ENCODE assay signal across 9 cellular contexts in genomic region chr11:130403301-130403804, GRCh38. TPM values are rescaled to one million over a fixed set of nuclear protein-coding genes. Genes with fewer than 3 reads are reported as not detected.
DNase-seq lines count a peak whose midpoint lies in the region; ATAC-seq, FAIRE-seq and TF ChIP-seq lines count a peak whose summit lies in the region.
"Had no signal": no experiment of that assay in that cellular context is flagged by ENCODE, and none has a peak within 500 bp of the region (broad histone marks: within the 10 kb centered on the region; RNA-seq: fewer than 3 reads in every experiment).

No MANE protein-coding gene starts in this region.

- peak overlapping the region; percentile 93 for H2BK20ac ChIP-seq in IMR-90 (ENCODE audit: low read depth, low read length)

- no peaks in the 10 kb centered on the region for H3K79me2 ChIP-seq in MM.1S (ENCODE audit: low read length)
- H3K79me2 ChIP-seq in HepG2 (ENCODE audit: insufficient read depth, low read length) = no peaks in the 10 kb centered on the region

- H4K5ac ChIP-seq in IMR-90 (ENCODE audit: low read depth, low read length) = peak overlapping the region; percentile 36

- TF ChIP-seq EP300 in suprapubic skin (IDR thresholded peaks at IDR 0.05) = peak; percentile 25
- TF ChIP-seq EP300 in HepG2 (IDR thresholded peaks at IDR 0.05; ENCODE audit: low read depth in 2 of 2, low read length in 2 of 2) = no peak
- no peak for TF ChIP-seq EP300 in HepG2 (CRISPR knock-in tag; IDR thresholded peaks at IDR 0.05; ENCODE audit: borderline replicate concordance)

- peak overlapping the region; percentile 82 for H3K56ac ChIP-seq in IMR-90 (ENCODE audit: extremely low read depth, insufficient read depth, low read length)

- peak overlapping the region; percentile 80 for H3K18ac ChIP-seq in IMR-90 (ENCODE audit: low read depth, low read length)

- no peak for FAIRE-seq in HepG2 (lab: Jason Lieb, UNC)

- H3K36me3 ChIP-seq in IMR-90 (ENCODE audit: control insufficient read depth, insufficient read depth, low read length) (peaks cover 2% of the 10 kb centered on the region; the same call in 1 of the 2 replicates), suprapubic skin (no peaks in the 10 kb centered on the region), MM.1S (replicated peaks; ENCODE audit: insufficient read depth, low read length) (no peaks in the 10 kb centered on the region), HepG2 (replicated peaks in 1 of 2; ENCODE audit: control insufficient read depth in 1 of 2, insufficient read depth in 2 of 2, low read length in 2 of 2) (no peaks in the 10 kb centered on the region)

- ATAC-seq in IMR-90 (ENCODE audit: low read depth) (peak; percentile 89), HG02678 (IDR thresholded peaks at IDR 0.05; ENCODE audit: unreplicated experiment) (no peak), HepG2 (no peak)

- H4K20me1 ChIP-seq in IMR-90 (ENCODE audit: insufficient read depth, low read length) (peaks cover 5% of the 10 kb centered on the region; the same call in 1 of the 2 replicates), MM.1S (ENCODE audit: insufficient read depth, low read length) (no peaks in the 10 kb centered on the region), HepG2 (ENCODE audit: insufficient read depth, low read length) (no peaks in the 10 kb centered on the region)

- intact Hi-C loops in IMR-90 (cut with micrococcal nuclease) = loop anchor here (1.0 kb wide), 1 partner anchor 13 kb away; no protein-coding TSS in a partner anchor
- intact Hi-C loops in HepG2 (cut with micrococcal nuclease; ENCODE audit: unreplicated experiment) = no loop called here

- in situ Hi-C loops in IMR-90 (cut with MboI; ENCODE audit: low sequenced_read_pairs) = loop anchor here (25.0 kb wide), 2 partner anchors 1484 to 1659 kb away; no protein-coding TSS in a partner anchor
- in situ Hi-C loops in HepG2 (cut with HindIII; ENCODE audit: extremely low pct_ligation_motif_present, low pct_unique_long_range_greater_than_20kb) = no loop called here

- H2AFZ ChIP-seq in IMR-90 (replicated peaks; ENCODE audit: low read length, poor library complexity) (peak overlapping the region; percentile 92), MM.1S (ENCODE audit: low read length) (no peak overlapping the region), HepG2 (ENCODE audit: low read length) (no peak overlapping the region)

- H3K14ac ChIP-seq in IMR-90 (replicated peaks; ENCODE audit: low read depth, low read length) = peak overlapping the region; percentile 75; the same call in 1 of the 2 replicates

- dilution Hi-C loops in IMR-90 (cut with HindIII; ENCODE audit: low sequenced_read_pairs, unreplicated experiment) = no loop called here

- TF ChIP-seq CTCF in IMR-90 (conservative IDR thresholded peaks at IDR 0.05; ENCODE audit: low read depth, low read length) = no peak
- TF ChIP-seq CTCF in suprapubic skin (IDR thresholded peaks at IDR 0.05) = no peak
- no peak for TF ChIP-seq CTCF in MM.1S (IDR thresholded peaks at IDR 0.05; ENCODE audit: low read length)
- no peak for TF ChIP-seq CTCF in HepG2 (CRISPR knock-in tag; IDR thresholded peaks at IDR 0.05)

- no peaks in the 10 kb centered on the region for H3K27me3 ChIP-seq in IMR-90 (ENCODE audit: control insufficient read depth, insufficient read depth, low read length)
- H3K27me3 ChIP-seq in layer of hippocampus (ENCODE audit: control insufficient read depth, insufficient read depth, low read length) = no peaks in the 10 kb centered on the region
- H3K27me3 ChIP-seq in suprapubic skin = no peaks in the 10 kb centered on the region
- H3K27me3 ChIP-seq in MM.1S (replicated peaks; ENCODE audit: insufficient read depth, low read length) = no peaks in the 10 kb centered on the region
- H3K27me3 ChIP-seq in HepG2 (ENCODE audit: control insufficient read depth in 1 of 2, insufficient read depth in 2 of 2, low read length in 2 of 2) = peaks cover 6 to 47% of the 10 kb centered on the region in 2 experiments; a peak in 4 of 5 replicates

- TF ChIP-seq RAD21 in IMR-90 (IDR thresholded peaks at IDR 0.05; ENCODE audit: low read length) (no peak), HepG2 (CRISPR knock-in tag; IDR thresholded peaks at IDR 0.05) (no peak)

- TF ChIP-seq POLR2A in IMR-90 (IDR thresholded peaks at IDR 0.05; ENCODE audit: low read depth, low read length) (no peak), suprapubic skin (IDR thresholded peaks at IDR 0.05) (no peak), HepG2 (IDR thresholded peaks at IDR 0.05; ENCODE audit: insufficient read depth in 1 of 2, low read depth in 2 of 2, low read length in 2 of 2) (no peak)

- peak overlapping the region; percentile 95 for H2AK5ac ChIP-seq in IMR-90 (ENCODE audit: low read depth, low read length)

- CTCF ChIA-PET in IMR-90 (lab: Yijun Ruan, JAX) (interaction anchor here (1.5 kb wide), 1 partner anchor 13 kb away, joined by 3 read pairs; no protein-coding TSS in a partner anchor), HepG2 (lab: Yijun Ruan, JAX; ENCODE audit: low intra/inter-chr PET ratio, low total read pairs) (no interaction called here)

- peak overlapping the region; percentile 56 to 72; a peak in 3 of 4 replicates for H4K8ac ChIP-seq in IMR-90 (ENCODE audit: low read depth in 2 of 2, low read length in 2 of 2)

- H3K4me1 ChIP-seq in IMR-90 (ENCODE audit: control insufficient read depth, insufficient read depth, low read length) = peaks cover 34% of the 10 kb centered on the region
- peaks cover 19% of the 10 kb centered on the region for H3K4me1 ChIP-seq in suprapubic skin
- no peaks in the 10 kb centered on the region for H3K4me1 ChIP-seq in MM.1S (ENCODE audit: low read length)
- H3K4me1 ChIP-seq in HepG2 (ENCODE audit: insufficient read depth, low read length) = no peaks in the 10 kb centered on the region

- peak overlapping the region; percentile 99 for H2BK5ac ChIP-seq in IMR-90 (ENCODE audit: low read depth, low read length, poor library complexity, severe bottlenecking)

- no peaks in the 10 kb centered on the region for H3K9me2 ChIP-seq in MM.1S (replicated peaks; ENCODE audit: insufficient read depth, low read length)

- H3K4ac ChIP-seq in IMR-90 (ENCODE audit: low read depth, low read length) = peak overlapping the region; percentile 85

- no peaks in the 10 kb centered on the region for H3K9me3 ChIP-seq in IMR-90 (ENCODE audit: control insufficient read depth, insufficient read depth, low read length)
- H3K9me3 ChIP-seq in suprapubic skin = no peaks in the 10 kb centered on the region
- no peaks in the 10 kb centered on the region for H3K9me3 ChIP-seq in MM.1S (replicated peaks; ENCODE audit: insufficient read depth, low read length)
- H3K9me3 ChIP-seq in HepG2 (ENCODE audit: low read length) = no peaks in the 10 kb centered on the region

- peak; percentile 97 for DNase-seq in IMR-90
- DNase-seq in suprapubic skin (ENCODE audit: low spot score in 2 of 2) = no peak
- no peak for DNase-seq in stimulated activated CD4-positive, alpha-beta T cell treated with anti-CD3 and anti-CD28 coated beads, Interleukin-1b, Interleukin-23, amount 100 ng/mL, for 48 hours
- DNase-seq in MM.1S = no peak
- no peak for DNase-seq in HepG2 (ENCODE audit: low spot score)
- DNase-seq: NCI-H1417 treated with DMSO at 0.1 percent for 48 hours had no signal

- H3K4me2 ChIP-seq in IMR-90 (ENCODE audit: low read depth, low read length) (peak overlapping the region; percentile 71), MM.1S (ENCODE audit: low read depth, low read length) (no peak overlapping the region), HepG2 (ENCODE audit: low read depth, low read length) (no peak overlapping the region)

- H3K27ac ChIP-seq in IMR-90 (ENCODE audit: insufficient read depth, low read length) = peak overlapping the region; percentile 96
- peak overlapping the region; percentile 87 for H3K27ac ChIP-seq in cingulate gyrus (ENCODE audit: low read depth, low read length)
- peak overlapping the region; percentile 88 for H3K27ac ChIP-seq in layer of hippocampus (ENCODE audit: low read depth, low read length)
- peak overlapping the region; percentile 1 for H3K27ac ChIP-seq in suprapubic skin
- H3K27ac ChIP-seq in MM.1S (ENCODE audit: low read length) = no peak overlapping the region
- H3K27ac ChIP-seq in HepG2 (ENCODE audit: extremely low read length, insufficient read depth, low read length) = no peak overlapping the region

- H2BK120ac ChIP-seq in IMR-90 (ENCODE audit: low read depth, low read length) = peak overlapping the region; percentile 96

- BruUV-seq in IMR-90 (replicated peaks; lab: Mats Ljungman, UMichigan) (no TSS peak), HepG2 (replicated peaks; lab: Mats Ljungman, UMichigan) (no TSS peak)

- peak overlapping the region; percentile 4; the same call in 1 of the 2 replicates for H3K4me3 ChIP-seq in IMR-90 (ENCODE audit: insufficient read depth, low read depth, low read length)
- no peak overlapping the region for H3K4me3 ChIP-seq in suprapubic skin
- no peak overlapping the region for H3K4me3 ChIP-seq in MM.1S (ENCODE audit: low read length)
- H3K4me3 ChIP-seq in HepG2 (replicated peaks in 1 of 3; ENCODE audit: insufficient read depth in 1 of 3, low read depth in 2 of 3, low read length in 3 of 3) = no peak overlapping the region

- H3K9ac ChIP-seq in IMR-90 (ENCODE audit: low read depth, low read length) = peak overlapping the region; percentile 51
- H3K9ac ChIP-seq in MM.1S (ENCODE audit: low read length) = no peak overlapping the region
- no peak overlapping the region for H3K9ac ChIP-seq in HepG2 (ENCODE audit: insufficient read depth, low read depth, low read length)

- no peaks in the 10 kb centered on the region for H3K79me1 ChIP-seq in IMR-90 (ENCODE audit: low read depth in 1 of 2, low read length in 2 of 2)

- 2% methylated on average over 7 of the region's 11 CpGs; no CpG with 5 or more reads in 1 of the 2 experiments for WGBS in IMR-90 (ENCODE audit: extremely low coverage in 2 of 2, insufficient read length in 1 of 2), 2 experiments
- WGBS in suprapubic skin = 28% methylated on average over 11 of the region's 11 CpGs
- WGBS in HepG2 (ENCODE audit: low lambda C conversion rate) = 40% methylated on average over 9 of the region's 11 CpGs

- POLR2A ChIA-PET in IMR-90 (lab: Charles Lee; ENCODE audit: unreplicated experiment) (interaction anchor here (0.8 to 1.4 kb wide), 2 partner anchors 10 to 13 kb away, joined by 3 read pairs; no protein-coding TSS in a partner anchor), HepG2 (lab: Yijun Ruan, JAX) (no interaction called here)

- H2AK9ac ChIP-seq in IMR-90 (replicated peaks; ENCODE audit: low read depth, low read length, poor library complexity) = peak overlapping the region; percentile 84

- no peaks in the 10 kb centered on the region for H3F3A ChIP-seq in MM.1S (ENCODE audit: insufficient read depth, low read length)

- H3K9me1 ChIP-seq in IMR-90 (ENCODE audit: insufficient read depth, low read length) = peaks cover 34% of the 10 kb centered on the region

- H3K23ac ChIP-seq in IMR-90 (ENCODE audit: low read depth, low read length) = peak overlapping the region; percentile 79

- peak overlapping the region; percentile 94 for H4K91ac ChIP-seq in IMR-90 (ENCODE audit: insufficient read depth, low read depth, low read length)

- peak overlapping the region; percentile 88; the same call in 2 of the 3 replicates for H2BK15ac ChIP-seq in IMR-90 (ENCODE audit: low read depth, low read length)

RNA-seq across cellular contexts. Expression of gene ADAMTS8, which starts 25.1 kb away (rescaled TPM):
- total RNA-seq in IMR-90 (2012; rRNA removed) = under 0.01 TPM in 2 replicates
- polyA plus RNA-seq in IMR-90 (2012; rRNA removed) = 0.39 and 0.60 TPM in 2 replicates
- 0.30 and 1.3 TPM in 2 replicates for polyA plus RNA-seq in IMR-90 (2012; cell fraction: cytosol; rRNA removed)
- polyA plus RNA-seq in IMR-90 (2012; cell fraction: nucleus; rRNA removed; ENCODE audit: low replicate concordance) = 0.39 and 0.83 TPM in 2 replicates
- total RNA-seq in suprapubic skin = under 1 TPM; 0.30 to 0.72 (median 0.65) TPM
- total RNA-seq in HepG2 (2016; rRNA removed; fragmentation: Illumina TruSeq; extraction: Trizol) = not detected in 2 replicates
- total RNA-seq in HepG2 (2016; cell fraction: cytosol; rRNA removed; fragmentation: Illumina TruSeq; extraction: Trizol; ENCODE audit: low read depth) = not detected in 2 replicates
- total RNA-seq in HepG2 (2016; cell fraction: insoluble cytoplasmic fraction; rRNA removed; fragmentation: Illumina TruSeq; extraction: Trizol) = not detected in 2 replicates
- not detected in 2 replicates for total RNA-seq in HepG2 (2016; cell fraction: membrane; rRNA removed; fragmentation: Illumina TruSeq; extraction: Trizol)
- not detected in 2 replicates for total RNA-seq in HepG2 (2016; cell fraction: nucleus; rRNA removed; fragmentation: Illumina TruSeq; extraction: Trizol)
- polyA plus RNA-seq in HepG2 (2011; rRNA removed) = not detected in 2 replicates
- not detected in 2 replicates for polyA plus RNA-seq in HepG2 (2011; cell fraction: cytosol; rRNA removed)
- polyA plus RNA-seq in HepG2 (2011; cell fraction: nucleus; rRNA removed) = not detected in 2 replicates
- not detected in 2 replicates for polyA plus RNA-seq in HepG2 (2012)
- not detected in 2 replicates for polyA plus RNA-seq in HepG2 (2016; cell fraction: cytosol; fragmentation: Illumina TruSeq; extraction: Trizol; ENCODE audit: low read depth)
- not detected in 2 replicates for polyA plus RNA-seq in HepG2 (2016; cell fraction: insoluble cytoplasmic fraction; fragmentation: Illumina TruSeq; extraction: Trizol; ENCODE audit: low read depth)
- polyA plus RNA-seq in HepG2 (2016; cell fraction: membrane; fragmentation: Illumina TruSeq; extraction: Trizol; ENCODE audit: low read depth) = not detected in 2 replicates
- not detected in 2 replicates for polyA plus RNA-seq in HepG2 (2016; cell fraction: nucleus; fragmentation: Illumina TruSeq; extraction: Trizol; ENCODE audit: insufficient read depth, low read depth)
- polyA minus RNA-seq in HepG2 (2011; rRNA and poly(A)+ RNA removed; ENCODE audit: low replicate concordance) = not detected in 2 replicates
- not detected in 2 replicates for polyA minus RNA-seq in HepG2 (2011; cell fraction: cytosol; rRNA and poly(A)+ RNA removed)
- not detected in 2 replicates for polyA minus RNA-seq in HepG2 (2011; cell fraction: nucleus; rRNA and poly(A)+ RNA removed)

RNA-seq across cellular contexts. Expression of gene ADAMTS15, which starts 45.1 kb away (rescaled TPM):
- total RNA-seq in IMR-90 (2012; rRNA removed) = 3.0 and 3.1 TPM in 2 replicates
- polyA plus RNA-seq in IMR-90 (2012; rRNA removed) = 4.7 and 5.0 TPM in 2 replicates
- polyA plus RNA-seq in IMR-90 (2012; cell fraction: cytosol; rRNA removed) = 3.3 and 6.1 TPM in 2 replicates
- 9.5 and 11.7 TPM in 2 replicates for polyA plus RNA-seq in IMR-90 (2012; cell fraction: nucleus; rRNA removed; ENCODE audit: low replicate concordance)
- 1 to 10 TPM; 3.8 to 7.2 (median 5.7) TPM for total RNA-seq in suprapubic skin
- 0.02 TPM in 1 of 2 replicates, not detected in the other for total RNA-seq in HepG2 (2016; rRNA removed; fragmentation: Illumina TruSeq; extraction: Trizol)
- total RNA-seq in HepG2 (2016; cell fraction: cytosol; rRNA removed; fragmentation: Illumina TruSeq; extraction: Trizol; ENCODE audit: low read depth) = not detected in 2 replicates
- not detected in 2 replicates for total RNA-seq in HepG2 (2016; cell fraction: insoluble cytoplasmic fraction; rRNA removed; fragmentation: Illumina TruSeq; extraction: Trizol)
- not detected in 2 replicates for total RNA-seq in HepG2 (2016; cell fraction: membrane; rRNA removed; fragmentation: Illumina TruSeq; extraction: Trizol)
- not detected in 2 replicates for total RNA-seq in HepG2 (2016; cell fraction: nucleus; rRNA removed; fragmentation: Illumina TruSeq; extraction: Trizol)
- 0.01 TPM in 1 of 2 replicates, not detected in the other for polyA plus RNA-seq in HepG2 (2011; rRNA removed)
- polyA plus RNA-seq in HepG2 (2011; cell fraction: cytosol; rRNA removed) = not detected in 2 replicates
- not detected in 2 replicates for polyA plus RNA-seq in HepG2 (2011; cell fraction: nucleus; rRNA removed)
- polyA plus RNA-seq in HepG2 (2012) = not detected in 2 replicates
- not detected in 2 replicates for polyA plus RNA-seq in HepG2 (2016; cell fraction: cytosol; fragmentation: Illumina TruSeq; extraction: Trizol; ENCODE audit: low read depth)
- not detected in 2 replicates for polyA plus RNA-seq in HepG2 (2016; cell fraction: insoluble cytoplasmic fraction; fragmentation: Illumina TruSeq; extraction: Trizol; ENCODE audit: low read depth)
- not detected in 2 replicates for polyA plus RNA-seq in HepG2 (2016; cell fraction: membrane; fragmentation: Illumina TruSeq; extraction: Trizol; ENCODE audit: low read depth)
- polyA plus RNA-seq in HepG2 (2016; cell fraction: nucleus; fragmentation: Illumina TruSeq; extraction: Trizol; ENCODE audit: insufficient read depth, low read depth) = not detected in 2 replicates
- 0.63 TPM in 1 of 2 replicates, not detected in the other for polyA minus RNA-seq in HepG2 (2011; rRNA and poly(A)+ RNA removed; ENCODE audit: low replicate concordance)
- polyA minus RNA-seq in HepG2 (2011; cell fraction: cytosol; rRNA and poly(A)+ RNA removed) = not detected in 2 replicates
- polyA minus RNA-seq in HepG2 (2011; cell fraction: nucleus; rRNA and poly(A)+ RNA removed) = not detected in 2 replicates

Comparison
In these comparisons a context has a peak if more than half of its experiments do, and no peak if none do; other contexts are left out.
1. H3K27ac ChIP-seq: peak in IMR-90 (single experiment), cingulate gyrus (single experiment), layer of hippocampus (single experiment) and suprapubic skin (single experiment); none in MM.1S (single experiment) and HepG2 (single experiment).